8 cellular contexts compared by ENCODE assay signal in genomic region chr4:123922-124274, GRCh38. TPM values are rescaled to one million over a fixed set of nuclear protein-coding genes. Genes with fewer than 3 reads are reported as not detected.
DNase-seq lines count a peak whose midpoint lies in the region; ATAC-seq, FAIRE-seq and TF ChIP-seq lines count a peak whose summit lies in the region.
"Not testable (repeated sequence)": the region's sequence is repeated elsewhere in the genome, so short reads cannot be mapped to it uniquely, and the experiment has no call there.

No MANE protein-coding gene starts in this region.

- H3K4me3 Mint-ChIP-seq in H9 (peak overlapping the region; percentile 98 to 100; a peak in 4 of 5 replicates), nephron progenitor cell (peak overlapping the region; percentile 99)
- peak overlapping the region; percentile 95 for H3K4me3 Mint-ChIP-seq in activated naive CD8-positive, alpha-beta T cell treated with anti-CD3 and anti-CD28 coated beads, Interleukin-2, amount 50 U/mL, for 24 hours
- peak overlapping the region; percentile 98 to 100 for H3K4me3 Mint-ChIP-seq in stimulated activated naive B cell treated with anti-CD40 and anti-IgM and Interleukin-4, amounts not matched to agents 10 μg/mL and 1 μg/mL and 100 μg/mL, for 72 hours

- H3K4me1 Mint-ChIP-seq in H9 = not testable (repeated sequence)
- H3K4me1 Mint-ChIP-seq in activated naive CD8-positive, alpha-beta T cell treated with anti-CD3 and anti-CD28 coated beads, Interleukin-2, amount 50 U/mL, for 24 hours = peaks cover 30% of the 10 kb centered on the region
- H3K4me1 Mint-ChIP-seq in nephron progenitor cell = peaks cover 15% of the 10 kb centered on the region
- peaks cover 17 to 24% of the 10 kb centered on the region in 2 donors for H3K4me1 Mint-ChIP-seq in stimulated activated naive B cell treated with anti-CD40 and anti-IgM and Interleukin-4, amounts not matched to agents 10 μg/mL and 1 μg/mL and 100 μg/mL, for 72 hours

- intact Hi-C loops in A673 (cut with micrococcal nuclease; ENCODE audit: unreplicated experiment) = not testable (repeated sequence)

- POLR2A ChIA-PET in A673 (lab: Charles Lee; ENCODE audit: low non-redundant PET) = interaction anchor here (0.6 kb wide), 1 partner anchor 237 kb away, joined by 10 read pairs; no protein-coding TSS in a partner anchor
- POLR2A ChIA-PET in H1 (lab: Charles Lee; ENCODE audit: partially characterized antibody) = interaction anchor here (0.8 to 4.6 kb wide), 19 partner anchors 8 to 329 kb away, joined by 3 to 47 read pairs (median 6); partner anchors contain the start of genes ZNF595 and ZNF732

- peak overlapping the region in 2 of 3 experiments; percentile 89 to 100; a peak in 2 of 7 replicates for H3K27ac Mint-ChIP-seq in H9
- peak overlapping the region; percentile 96 for H3K27ac Mint-ChIP-seq in activated naive CD8-positive, alpha-beta T cell treated with anti-CD3 and anti-CD28 coated beads, Interleukin-2, amount 50 U/mL, for 24 hours
- H3K27ac Mint-ChIP-seq in nephron progenitor cell = not testable (repeated sequence)
- H3K27ac Mint-ChIP-seq in stimulated activated naive B cell treated with anti-CD40 and anti-IgM and Interleukin-4, amounts not matched to agents 10 μg/mL and 1 μg/mL and 100 μg/mL, for 72 hours = peak overlapping the region; percentile 98

- TF ChIP-seq CTCF in A673 (conservative IDR thresholded peaks at IDR 0.05; ENCODE audit: low read depth, low read length); H9 (conservative IDR thresholded peaks at IDR 0.05); H1 (IDR thresholded peaks at IDR 0.05; ENCODE audit: control extremely low read depth in 1 of 3, insufficient read depth in 1 of 3, low read depth in 1 of 3, low read length in 3 of 3); nephron progenitor cell (IDR thresholded peaks at IDR 0.05): not testable (repeated sequence)

- CTCF ChIA-PET in A673 (lab: Charles Lee) = not testable (repeated sequence)
- CTCF ChIA-PET in H1 (lab: Charles Lee; ENCODE audit: partially characterized antibody) = interaction anchor here (1.1 to 2.3 kb wide), 8 partner anchors 8 to 119 kb away, joined by 3 to 9 read pairs (median 4); no protein-coding TSS in a partner anchor

- H3K9me3 Mint-ChIP-seq in H9 (peaks cover 40 to 59% of the 10 kb centered on the region in 2 experiments), nephron progenitor cell (peaks cover 69% of the 10 kb centered on the region)
- peaks cover 28% of the 10 kb centered on the region for H3K9me3 Mint-ChIP-seq in activated naive CD8-positive, alpha-beta T cell treated with anti-CD3 and anti-CD28 coated beads, Interleukin-2, amount 50 U/mL, for 24 hours
- peaks cover 3 to 15% of the 10 kb centered on the region in 2 donors for H3K9me3 Mint-ChIP-seq in stimulated activated naive B cell treated with anti-CD40 and anti-IgM and Interleukin-4, amounts not matched to agents 10 μg/mL and 1 μg/mL and 100 μg/mL, for 72 hours

- TF ChIP-seq EP300 in H1 (IDR thresholded peaks at IDR 0.05; ENCODE audit: borderline replicate concordance in 1 of 2, low read depth in 2 of 2, low read length in 2 of 2) = not testable (repeated sequence)

- H3K23ac ChIP-seq in H9 (ENCODE audit: insufficient read length, low read depth, low read length); H1 (ENCODE audit: insufficient read length): not testable (repeated sequence)

- H3K56ac ChIP-seq in H9 (ENCODE audit: insufficient read length, low read depth, low read length); H1 (replicated peaks; ENCODE audit: insufficient read length, low read depth, low read length): not testable (repeated sequence)

- H4K20me1 ChIP-seq in H9 (ENCODE audit: control insufficient read depth, insufficient read depth, insufficient read length); H1 (replicated peaks in 1 of 2; ENCODE audit: control insufficient read depth in 1 of 2, insufficient read depth in 2 of 2, low read length in 2 of 2): not testable (repeated sequence)

- peak overlapping the region; percentile 31 for H3K4me2 ChIP-seq in H9 (ENCODE audit: insufficient read depth, insufficient read length, low read length)
- peak overlapping the region; percentile 95 for H3K4me2 ChIP-seq in H1 (ENCODE audit: insufficient read depth in 1 of 2, low read depth in 2 of 2, low read length in 2 of 2)

- H3K27ac ChIP-seq in A673 (ENCODE audit: low read depth, low read length, poor library complexity, severe bottlenecking) (peak overlapping the region; percentile 89), SK-N-MC (peak overlapping the region; percentile 97; the same call in 1 of the 2 replicates)
- not testable (repeated sequence) for H3K27ac ChIP-seq in H9 (ENCODE audit: insufficient read length, low read depth, low read length); H1 (ENCODE audit: low read depth, low read length)

- H2BK20ac ChIP-seq in H9 (ENCODE audit: low read depth, low read length, poor library complexity, severe bottlenecking); H1 (ENCODE audit: low read length): not testable (repeated sequence)

- no CpG with 5 or more reads among the region's 10 CpGs for WGBS in H9 (ENCODE audit: extremely low coverage, insufficient read length, low lambda C conversion rate)
- 39% methylated on average over 10 of the region's 10 CpGs; no CpG with 5 or more reads in 1 of the 2 experiments for WGBS in H1 (ENCODE audit: extremely low coverage in 1 of 2, insufficient coverage in 1 of 2, insufficient read length in 1 of 2, insufficient replicate concordance in 2 of 2, low coverage in 1 of 2, low lambda C conversion rate in 2 of 2, missing lambda C conversion rate in 1 of 2), 2 experiments

- not testable (repeated sequence) for H2AK5ac ChIP-seq in H9 (ENCODE audit: insufficient read length, low read length); H1 (ENCODE audit: low read depth, low read length)

- DNase-seq in A673 (ENCODE audit: low spot score); H9; SK-N-MC (ENCODE audit: low read depth, low spot score); activated naive CD8-positive, alpha-beta T cell treated with anti-CD3 and anti-CD28 coated beads, Interleukin-2, amount 50 U/mL, for 24 hours; H1 (ENCODE audit: low read depth in 1 of 2, low spot score in 2 of 2); nephron progenitor cell; stimulated activated naive B cell treated with anti-CD40 and anti-IgM and Interleukin-4, amounts not matched to agents 10 μg/mL and 1 μg/mL and 100 μg/mL, for 72 hours: not testable (repeated sequence)

- FAIRE-seq in H1 (lab: Jason Lieb, UNC) = not testable (repeated sequence)

- TF ChIP-seq RAD21 in H1 (IDR thresholded peaks at IDR 0.05 in 1 of 2, conservative IDR thresholded peaks at IDR 0.05 in 1 of 2; ENCODE audit: low read depth in 2 of 2, low read length in 2 of 2) = not testable (repeated sequence)

- ATAC-seq in activated naive CD8-positive, alpha-beta T cell treated with anti-CD3 and anti-CD28 coated beads, Interleukin-2, amount 50 U/mL, for 24 hours; stimulated activated naive B cell treated with anti-CD40 and anti-IgM and Interleukin-4, amounts not matched to agents 10 μg/mL and 1 μg/mL and 100 μg/mL, for 72 hours (replicated peaks): not testable (repeated sequence)

- H3K27me3 ChIP-seq in A673 (replicated peaks; ENCODE audit: insufficient read depth, low read depth, low read length, poor library complexity); H9 (ENCODE audit: insufficient read depth, low read length); H1 (replicated peaks in 1 of 4; ENCODE audit: control insufficient read depth in 3 of 4, extremely low read depth in 1 of 4, insufficient read depth in 3 of 4, low read length in 3 of 4): not testable (repeated sequence)

- peaks cover 13% of the 10 kb centered on the region for H3K36me3 ChIP-seq in A673 (ENCODE audit: insufficient read depth, low read length, poor library complexity, severe bottlenecking)
- peaks cover 45% of the 10 kb centered on the region for H3K36me3 ChIP-seq in SK-N-MC (ENCODE audit: insufficient read depth, low read length)
- H3K36me3 ChIP-seq in H1 (ENCODE audit: control insufficient read depth in 2 of 4, insufficient read depth in 4 of 4, low read length in 3 of 4) = peaks cover 8 to 27% (median 11%) of the 10 kb centered on the region in 4 experiments; a peak in 7 of 8 replicates

- H2BK5ac ChIP-seq in H9 (ENCODE audit: insufficient read length, low read length); H1 (ENCODE audit: low read depth, low read length): not testable (repeated sequence)

- not testable (repeated sequence) for H3K4ac ChIP-seq in H9 (ENCODE audit: low read depth, low read length); H1 (replicated peaks; ENCODE audit: insufficient read length, low read depth, low read length)

- H3K14ac ChIP-seq in H9 (ENCODE audit: insufficient read depth, low read length); H1 (ENCODE audit: insufficient read length): not testable (repeated sequence)

- H3K18ac ChIP-seq in H9 (ENCODE audit: insufficient read length, low read depth, low read length) = peak overlapping the region; percentile 40
- H3K18ac ChIP-seq in H1 (ENCODE audit: extremely low read depth, low read length) = not testable (repeated sequence)

- H2BK15ac ChIP-seq in H9 (ENCODE audit: low read depth, low read length); H1 (ENCODE audit: low read length): not testable (repeated sequence)

- H3K9ac ChIP-seq in H9 (ENCODE audit: extremely low read depth, insufficient read length, low read length) (peak overlapping the region; percentile 9), H1 (replicated peaks in 1 of 4; ENCODE audit: extremely low read depth in 1 of 4, low read depth in 3 of 4, low read length in 3 of 4) (peak overlapping the region in 3 of 4 experiments; percentile 77 to 99 (median 97); a peak in 5 of 7 replicates)
- H3K9ac ChIP-seq in SK-N-MC (ENCODE audit: insufficient read length) = not testable (repeated sequence)

- H3K27me3 Mint-ChIP-seq in H9 (ENCODE audit: low read depth); activated naive CD8-positive, alpha-beta T cell treated with anti-CD3 and anti-CD28 coated beads, Interleukin-2, amount 50 U/mL, for 24 hours; stimulated activated naive B cell treated with anti-CD40 and anti-IgM and Interleukin-4, amounts not matched to agents 10 μg/mL and 1 μg/mL and 100 μg/mL, for 72 hours: not testable (repeated sequence)
- H3K27me3 Mint-ChIP-seq in nephron progenitor cell (ENCODE audit: low read depth, poor library complexity) = peaks cover 21% of the 10 kb centered on the region

- H3K36me3 Mint-ChIP-seq in H9 (ENCODE audit: insufficient read depth in 1 of 3, low read depth in 3 of 3) = peaks cover 18 to 32% (median 21%) of the 10 kb centered on the region in 3 experiments
- peaks cover 56% of the 10 kb centered on the region for H3K36me3 Mint-ChIP-seq in activated naive CD8-positive, alpha-beta T cell treated with anti-CD3 and anti-CD28 coated beads, Interleukin-2, amount 50 U/mL, for 24 hours (ENCODE audit: low read depth)
- peaks cover 38% of the 10 kb centered on the region for H3K36me3 Mint-ChIP-seq in nephron progenitor cell (ENCODE audit: low read depth)
- peaks cover 30 to 39% of the 10 kb centered on the region in 2 donors for H3K36me3 Mint-ChIP-seq in stimulated activated naive B cell treated with anti-CD40 and anti-IgM and Interleukin-4, amounts not matched to agents 10 μg/mL and 1 μg/mL and 100 μg/mL, for 72 hours

- not testable (repeated sequence) for H2BK12ac ChIP-seq in H9 (ENCODE audit: insufficient read length, low read depth, low read length); H1 (ENCODE audit: low read depth, low read length)

- H3K79me2 ChIP-seq in H9 (ENCODE audit: insufficient read depth, low read length) = peaks cover 16% of the 10 kb centered on the region
- H3K79me2 ChIP-seq in H1 (ENCODE audit: control insufficient read depth in 1 of 2, insufficient read depth in 2 of 2, low read length in 2 of 2) = peaks cover 10 to 43% of the 10 kb centered on the region in 2 experiments

- not testable (repeated sequence) for H2BK120ac ChIP-seq in H9 (ENCODE audit: low read depth, low read length, poor library complexity, severe bottlenecking); H1 (replicated peaks; ENCODE audit: low read depth, low read length)

- not testable (repeated sequence) for H3K23me2 ChIP-seq in H9 (ENCODE audit: insufficient read length, low read depth, low read length, poor library complexity, severe bottlenecking); H1 (ENCODE audit: low read depth, low read length)

- H3T11ph ChIP-seq in H9 (ENCODE audit: low read length) = not testable (repeated sequence)

- not testable (repeated sequence) for H2AFZ ChIP-seq in H9 (ENCODE audit: low read length); H1 (ENCODE audit: low read length)

- TF ChIP-seq POLR2A in H1 (IDR thresholded peaks at IDR 0.05; ENCODE audit: control extremely low read depth in 1 of 2, low read depth in 2 of 2, low read length in 2 of 2) = not testable (repeated sequence)

- H4K8ac ChIP-seq in H9 (replicated peaks; ENCODE audit: insufficient read length, low read depth, low read length) = not testable (repeated sequence)
- H4K8ac ChIP-seq in H1 (ENCODE audit: extremely low read depth, insufficient read depth, low read length) = peak overlapping the region; percentile 91; the same call in 1 of the 2 replicates

- H4K5ac ChIP-seq in H9 (ENCODE audit: insufficient read length, low read depth, low read length); H1 (ENCODE audit: insufficient read length, low read depth, low read length): not testable (repeated sequence)

- not testable (repeated sequence) for BruUV-seq in A673 (replicated peaks; lab: Mats Ljungman, UMichigan)

- H3K4me3 ChIP-seq in A673 (ENCODE audit: low read depth, low read length, poor library complexity, severe bottlenecking) (peak overlapping the region; percentile 64), SK-N-MC (peak overlapping the region; percentile 99), H1 (ENCODE audit: extremely low read depth in 1 of 4, insufficient read depth in 2 of 4, low read depth in 3 of 4, low read length in 4 of 4) (peak overlapping the region; percentile 5 to 98 (median 86); a peak in 3 of 8 replicates), iPS-18c (ENCODE audit: insufficient read depth, low read depth, low read length) (peak overlapping the region; percentile 16; the same call in 1 of the 2 replicates)

- peaks cover 16% of the 10 kb centered on the region for H3K9me3 ChIP-seq in A673 (ENCODE audit: low read depth, low read length, poor library complexity, severe bottlenecking)
- not testable (repeated sequence) for H3K9me3 ChIP-seq in H9 (ENCODE audit: control insufficient read depth, low read depth, low read length); H1 (ENCODE audit: insufficient read depth in 2 of 2, low read depth in 1 of 2, low read length in 1 of 2); iPS-18c (ENCODE audit: control insufficient read depth, insufficient read depth, low read length)
- peaks cover 43% of the 10 kb centered on the region for H3K9me3 ChIP-seq in SK-N-MC (ENCODE audit: low read depth, low read length)

- not testable (repeated sequence) for H4K91ac ChIP-seq in H9 (ENCODE audit: insufficient read length, low read depth, low read length); H1 (replicated peaks; ENCODE audit: insufficient read length, low read length)

- H3K4me1 ChIP-seq in A673 (ENCODE audit: insufficient read depth, low read length, poor library complexity, severe bottlenecking); H9 (ENCODE audit: insufficient read depth, low read length); H1 (replicated peaks in 1 of 4; ENCODE audit: control insufficient read depth in 3 of 4, insufficient read depth in 4 of 4, low read length in 3 of 4): not testable (repeated sequence)

- not testable (repeated sequence) for H3K79me1 ChIP-seq in H9 (ENCODE audit: insufficient read depth, low read depth, low read length, poor library complexity, severe bottlenecking); H1 (ENCODE audit: low read depth, low read length)

RNA-seq across cellular contexts. Expression of gene ZNF718, which starts 0.4 kb away (rescaled TPM):
- total RNA-seq in A673 (2021) = 9.2 and 9.5 TPM in 2 replicates
- 11.1 and 12.5 TPM in 2 replicates for total RNA-seq in H9 (2021)
- total RNA-seq in H1 (2021; fragmentation: NEBNext Ultra II Directional; extraction: Animal tissue kit (Norgen Biotek cat#: 25700)) = 19.4 and 19.5 TPM in 2 replicates
- 3.3 and 4.6 TPM in 2 replicates for polyA plus RNA-seq in H1 (2011; rRNA removed)
- 6.4 TPM for polyA plus RNA-seq in H1 (2011; cell fraction: cytosol; rRNA removed)
- polyA plus RNA-seq in H1 (2011; cell fraction: nucleus; rRNA removed) = 7.8 TPM
- polyA plus RNA-seq in H1 (2012, experiment 1 of 2) = 4.6 to 6.4 TPM (median 5.6 TPM) in 4 replicates
- polyA plus RNA-seq in H1 (2012, experiment 2 of 2) = 0.98 TPM
- 9.9 TPM for polyA plus RNA-seq in H1 (2013, experiment 1 of 2)
- 9.2 TPM for polyA plus RNA-seq in H1 (2013, experiment 2 of 2)
- 12.8 and 16.7 TPM in 2 replicates for polyA minus RNA-seq in H1 (2011; rRNA and poly(A)+ RNA removed)
- 16.0 TPM for polyA minus RNA-seq in H1 (2011; cell fraction: cytosol; rRNA and poly(A)+ RNA removed)
- 52.7 TPM for polyA minus RNA-seq in H1 (2011; cell fraction: nucleus; rRNA and poly(A)+ RNA removed)

Comparison
In these comparisons a context has a peak if more than half of its experiments do, and no peak if none do; other contexts are left out.
1. H3K4me3 ChIP-seq: peak in every context shown above with its lines; median percentile 99 in SK-N-MC; 86 in H1; 64 in A673; 16 in iPS-18c.